ENCODE assay signal across 13 cellular contexts in the genomic region with DNA sequence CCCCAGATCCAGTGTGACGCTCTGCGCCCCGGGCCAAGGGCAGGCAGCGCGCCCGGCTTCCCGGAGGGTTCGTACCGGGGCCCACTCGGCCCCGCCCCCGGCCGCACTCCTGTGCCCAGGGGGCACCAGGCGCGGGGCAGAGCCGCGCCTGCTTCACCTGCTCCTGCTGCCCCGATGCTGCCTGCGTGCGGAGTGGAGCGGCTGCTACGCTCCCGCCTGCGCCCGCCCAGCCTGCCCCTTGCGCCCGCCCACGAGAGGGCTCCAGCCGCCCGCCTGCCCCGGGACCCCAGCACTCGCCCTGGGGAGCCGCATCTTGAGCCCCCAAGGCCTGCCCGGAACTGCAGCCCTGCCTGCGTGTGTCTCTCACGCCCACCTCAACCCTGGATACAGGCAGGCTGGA. TPM values are rescaled to one million over a fixed set of nuclear protein-coding genes. Genes with fewer than 3 reads are reported as not detected.
DNase-seq lines count a peak whose midpoint lies in the region; ATAC-seq and TF ChIP-seq lines count a peak whose summit lies in the region.
"Not testable (repeated sequence)": the region's sequence is repeated elsewhere in the genome, so short reads cannot be mapped to it uniquely, and the experiment has no call there.
"Had no signal": no experiment of that assay in that cellular context is flagged by ENCODE, and none has a peak within 500 bp of the region (broad histone marks: within the 10 kb centered on the region; RNA-seq: fewer than 3 reads in every experiment).

A gene with protein sequence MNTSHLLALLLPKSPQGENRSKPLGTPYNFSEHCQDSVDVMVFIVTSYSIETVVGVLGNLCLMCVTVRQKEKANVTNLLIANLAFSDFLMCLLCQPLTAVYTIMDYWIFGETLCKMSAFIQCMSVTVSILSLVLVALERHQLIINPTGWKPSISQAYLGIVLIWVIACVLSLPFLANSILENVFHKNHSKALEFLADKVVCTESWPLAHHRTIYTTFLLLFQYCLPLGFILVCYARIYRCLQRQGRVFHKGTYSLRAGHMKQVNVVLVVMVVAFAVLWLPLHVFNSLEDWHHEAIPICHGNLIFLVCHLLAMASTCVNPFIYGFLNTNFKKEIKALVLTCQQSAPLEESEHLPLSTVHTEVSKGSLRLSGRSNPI (minus strand): TSS at position 194 of the 400 bp plus-strand sequence. CDS start 3,323 bp downstream, outside the sequence.

- not testable (repeated sequence) for TF ChIP-seq EP300 in sigmoid colon (IDR thresholded peaks at IDR 0.05)

- not testable (repeated sequence) for H3K4me3 ChIP-seq in BE2C (ENCODE audit: low read depth, low read length); right cardiac atrium (ENCODE audit: low read length); left lung; upper lobe of right lung
- H3K4me3 ChIP-seq in sigmoid colon, result peak within 1 kb of the TSS in 2 of 4 donors; percentile 25 to 37

- H3K36me3 ChIP-seq in BE2C, left lung, sigmoid colon, upper lobe of right lung: not testable (repeated sequence)

- H3K27me3 ChIP-seq in BE2C; right cardiac atrium (ENCODE audit: control insufficient read depth, insufficient read depth); left lung; sigmoid colon; upper lobe of right lung: not testable (repeated sequence)

- TF ChIP-seq CTCF in BE2C (IDR thresholded peaks at IDR 0.05; ENCODE audit: low read depth, low read length); left lung (IDR thresholded peaks at IDR 0.05); nephron progenitor cell (IDR thresholded peaks at IDR 0.05); sigmoid colon (IDR thresholded peaks at IDR 0.05); upper lobe of right lung (IDR thresholded peaks at IDR 0.05): not testable (repeated sequence)

- H3K36me3 Mint-ChIP-seq in nephron progenitor cell (ENCODE audit: low read depth), result not testable (repeated sequence)

- ATAC-seq in SK-N-SH treated with all-trans-retinoic acid at 6 μM for 48 hours (peak; percentile 56), esophagus mucosa (peak; percentile 42), right cardiac atrium (peak; percentile 17 to 50), left lung (peak; percentile 26), upper lobe of right lung (peak; percentile 36)

- intact Hi-C loops in right cardiac atrium (cut with DNase I); left lung (cut with DNase I); sigmoid colon (cut with DNase I); upper lobe of right lung (cut with DNase I): not testable (repeated sequence)

- not testable (repeated sequence) for H3K9me3 Mint-ChIP-seq in nephron progenitor cell

- 0% methylated on average over 16 of the region's 36 CpGs for WGBS in right cardiac atrium
- WGBS in sigmoid colon, 2 donors, result 13 to 16% methylated on average over 18 to 19 of the region's 36 CpGs

- not testable (repeated sequence) for H3K9me3 ChIP-seq in BE2C; right cardiac atrium (ENCODE audit: control insufficient read depth, low read length); left lung; sigmoid colon; upper lobe of right lung

- H3K27ac Mint-ChIP-seq in nephron progenitor cell, result not testable (repeated sequence)

- not testable (repeated sequence) for H3K4me1 ChIP-seq in BE2C; right cardiac atrium (ENCODE audit: control insufficient read depth, insufficient read depth, low read length); left lung; sigmoid colon; upper lobe of right lung

- not testable (repeated sequence) for H3K4me3 Mint-ChIP-seq in nephron progenitor cell

- not testable (repeated sequence) for TF ChIP-seq POLR2A in sigmoid colon (IDR thresholded peaks at IDR 0.05)

- H3K27ac ChIP-seq in right cardiac atrium (ENCODE audit: low read length); left lung; sigmoid colon; upper lobe of right lung: not testable (repeated sequence)

- not testable (repeated sequence) for H3K27me3 Mint-ChIP-seq in nephron progenitor cell (ENCODE audit: low read depth, poor library complexity)

- DNase-seq in BE2C (peak; percentile 20), right cardiac atrium (peak in 2 of 3 donors; percentile 16 to 37), left lung (peak in 1 of 2 donors; percentile 28), nephron progenitor cell (peak; percentile 9), sigmoid colon (peak; percentile 52)
- not testable (repeated sequence) for DNase-seq in upper lobe of right lung

- not testable (repeated sequence) for H3K4me1 Mint-ChIP-seq in nephron progenitor cell

RNA-seq across cellular contexts. Expression of the gene that starts here (rescaled TPM):
- not detected for polyA plus RNA-seq in BE2C (2012; ENCODE audit: insufficient read depth, insufficient read length, low read depth)
- 0.32 TPM for total RNA-seq in esophagus mucosa
- total RNA-seq in right cardiac atrium, result under 1 TPM in 2 of 4 donors, not detected in 2; 0.19 to 0.40 TPM
- 0.09 TPM for polyA plus RNA-seq in right cardiac atrium
- total RNA-seq in left lung, result under 1 TPM; 0.32 to 0.58 TPM
- 1 to 10 TPM; 1.5 to 6.6 (median 4.1) TPM for total RNA-seq in sigmoid colon
- 1 to 10 TPM in 2 of 3 donors, under 1 TPM in 1; 0.46 to 3.1 (median 2.4) TPM for polyA plus RNA-seq in sigmoid colon
- total RNA-seq in upper lobe of right lung, result not detected
- total RNA-seq: Calu3; CD4-positive, alpha-beta T cell; Daoy; H4; HT1080 had no signal

Comparison
In these comparisons a context has a peak if more than half of its experiments do, and no peak if none do; other contexts are left out.
1. Peak in ATAC-seq in esophagus mucosa; RNA of the gene not detected or under 1 TPM.
2. Peak in DNase-seq and ATAC-seq in right cardiac atrium; RNA of the gene not detected or under 1 TPM.
3. Peak in ATAC-seq in left lung; RNA of the gene not detected or under 1 TPM.
4. Peak in ATAC-seq in upper lobe of right lung; RNA of the gene not detected or under 1 TPM.